Comparison of ENCODE assay signal across 18 cellular contexts in the genomic region with DNA sequence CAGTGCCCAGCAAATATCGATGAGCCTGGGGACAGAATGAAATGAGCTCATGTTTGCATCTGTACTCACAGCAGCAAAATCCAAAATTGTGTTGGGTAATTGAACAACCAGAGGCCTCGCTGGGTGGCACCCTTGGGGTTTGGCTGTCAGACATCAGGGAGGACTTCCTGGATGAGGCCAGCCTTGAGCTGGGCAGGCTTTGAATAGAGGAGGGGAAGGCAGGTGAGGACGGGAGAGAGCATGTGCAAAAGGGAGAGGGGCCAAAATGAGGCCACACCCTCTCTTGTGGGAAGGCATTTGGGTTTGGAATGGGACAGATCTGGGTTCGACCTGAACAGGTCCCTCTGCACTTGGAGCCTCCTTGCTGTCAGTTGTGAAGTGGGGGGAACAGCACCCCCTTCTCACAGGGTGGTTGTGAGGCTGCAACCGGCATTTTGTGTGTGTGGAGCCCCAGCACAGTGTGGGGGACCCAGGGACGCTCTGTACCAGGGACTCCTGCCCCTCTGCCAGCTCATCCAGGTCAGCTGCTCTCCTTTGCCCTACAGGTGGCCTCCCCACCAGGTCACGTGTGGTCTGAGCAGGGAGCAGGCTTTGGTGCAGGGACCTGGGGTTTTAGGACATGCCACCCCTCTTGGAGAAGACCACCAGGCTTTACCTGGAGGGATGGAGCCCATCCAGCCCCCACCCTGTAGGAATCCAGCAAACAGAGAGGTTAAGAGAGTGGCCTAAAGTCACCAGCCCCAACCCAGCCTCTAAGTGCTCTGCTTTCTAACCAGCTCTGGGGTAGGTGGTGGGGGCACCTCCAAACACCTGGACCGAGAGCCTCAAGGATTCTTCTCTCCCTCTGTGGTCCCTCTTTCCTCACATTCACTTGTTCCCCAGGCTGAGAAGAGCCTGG.
DNase-seq lines count a peak whose midpoint lies in the region; TF ChIP-seq lines count a peak whose summit lies in the region.
"Had no signal": no experiment of that assay in that cellular context is flagged by ENCODE, and none has a peak within 500 bp of the region (broad histone marks: within the 10 kb centered on the region; RNA-seq: fewer than 3 reads in every experiment).

No MANE protein-coding gene starts in this region.

- H3K9me3 Mint-ChIP-seq in osteocyte (ENCODE audit: unreplicated experiment): peaks cover under 1% of the 10 kb centered on the region
- H3K9me3 Mint-ChIP-seq: CD8-positive, alpha-beta memory T cell had no signal

- no peak overlapping the region for H3K27ac Mint-ChIP-seq in osteocyte (ENCODE audit: unreplicated experiment)

- DNase-seq in H7: peak; percentile 15
- peak; percentile 13 for DNase-seq in NCI-H69 (lab: John Stamatoyannopoulos, UW)
- peak; percentile 31 for DNase-seq in islet precursor cell
- peak; percentile 73 for DNase-seq in osteocyte (ENCODE audit: extremely low spot score, unreplicated experiment)
- no peak for DNase-seq in UCSD-AML1 (lab: John Stamatoyannopoulos, UW; ENCODE audit: unreplicated experiment)
- DNase-seq in SKM-1 (lab: John Stamatoyannopoulos, UW; ENCODE audit: unreplicated experiment): no peak
- no peak for DNase-seq in NCI-H1105 (lab: John Stamatoyannopoulos, UW)
- DNase-seq: C1 segment of cervical spinal cord; CD8-positive, alpha-beta memory T cell; DMS53; EL; HCEC 1CT; KBM-7; NCI-H1105 treated with DMSO at 0.1 percent for 48 hours; NCI-H1694; PC-3; SJCRH30 had no signal

- H3K4me3 ChIP-seq in H7 (ENCODE audit: insufficient read depth, low read depth, low read length): no peak overlapping the region
- H3K4me3 ChIP-seq: GM12878, SJCRH30 had no signal

- peaks cover 2% of the 10 kb centered on the region for H3K27me3 Mint-ChIP-seq in osteocyte (ENCODE audit: unreplicated experiment)

- H3K36me3 ChIP-seq in H7 (replicated peaks; ENCODE audit: control insufficient read depth, insufficient read depth, low read length): no peaks in the 10 kb centered on the region
- H3K36me3 ChIP-seq: SJCRH30 had no signal

- H3K4me1 Mint-ChIP-seq in osteocyte (ENCODE audit: unreplicated experiment): no peaks in the 10 kb centered on the region
- H3K4me1 Mint-ChIP-seq: CD8-positive, alpha-beta memory T cell had no signal

- no peak overlapping the region for H3K4me3 Mint-ChIP-seq in osteocyte (ENCODE audit: unreplicated experiment)
- H3K4me3 Mint-ChIP-seq: CD8-positive, alpha-beta memory T cell had no signal

- TF ChIP-seq CTCF in osteocyte (IDR thresholded peaks at IDR 0.05): no peak

- no peaks in the 10 kb centered on the region; the same call in 1 of the 2 replicates for H3K27me3 ChIP-seq in H7 (ENCODE audit: control insufficient read depth, insufficient read depth, low read length)
- H3K27me3 ChIP-seq: SJCRH30 had no signal

- no peaks in the 10 kb centered on the region for H3K36me3 Mint-ChIP-seq in osteocyte (ENCODE audit: unreplicated experiment)
- H3K36me3 Mint-ChIP-seq: CD8-positive, alpha-beta memory T cell had no signal

Comparison
In these comparisons a context has a peak if more than half of its experiments do, and no peak if none do; other contexts are left out.
1. DNase-seq: peak in H7 (single experiment), NCI-H69 (single experiment), islet precursor cell (single experiment) and osteocyte (single experiment); none in UCSD-AML1 (single experiment), SKM-1 (single experiment) and NCI-H1105 (single experiment).